Comparison of ENCODE assay signal across 20 cellular contexts in the genomic region with DNA sequence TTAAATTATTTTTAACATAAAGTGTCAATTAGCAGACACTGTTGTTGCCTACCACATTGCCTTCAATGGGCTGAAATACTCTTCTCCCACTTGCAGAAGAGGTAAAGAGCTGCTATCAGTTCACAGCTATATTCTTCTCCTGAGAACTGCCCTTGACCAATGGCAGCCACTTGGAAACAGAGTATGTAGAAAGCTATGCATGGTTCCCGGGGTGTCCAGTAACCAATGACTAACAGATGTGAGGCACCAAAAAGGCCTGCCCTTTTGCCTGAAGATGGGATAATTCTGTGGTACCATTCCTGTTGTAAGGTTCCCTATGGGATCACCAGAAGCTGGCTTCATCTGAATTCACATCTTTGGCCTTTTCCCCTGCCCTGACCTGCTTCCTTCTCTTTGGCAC.
"Had no signal": no experiment of that assay in that cellular context is flagged by ENCODE, and none has a peak within 500 bp of the region (broad histone marks: within the 10 kb centered on the region; RNA-seq: fewer than 3 reads in every experiment).

No MANE protein-coding gene starts in this region.

- DNase-seq: effector memory CD4-positive, alpha-beta T cell; foreskin melanocyte; head of caudate nucleus; mammary epithelial cell; natural killer cell; nucleus accumbens; ovary; stimulated activated CD4-positive, alpha-beta T cell treated with anti-CD3 and anti-CD28 coated beads, Interleukin-2, amount 100 ng/mL, for 48 hours; stimulated activated CD8-positive, alpha-beta memory T cell treated with anti-CD3 and anti-CD28 coated beads, Interleukin-4, amount 100 ng/mL, for 48 hours; stimulated activated naive CD8-positive, alpha-beta T cell treated with anti-CD3 and anti-CD28 coated beads, Interleukin-15, Interleukin-2, amounts not matched to agents 100 U/mL and 50 U/mL, for 24 hours; thyroid gland; upper lobe of left lung; uterus had no signal

- H3K27me3 ChIP-seq: hepatocyte, ovary, right atrium auricular region, suprapubic skin, thyroid gland, upper lobe of left lung, uterus had no signal

- H3K9me3 ChIP-seq: ovary, right atrium auricular region, suprapubic skin, thyroid gland, upper lobe of left lung, uterus had no signal

- H3K79me2 ChIP-seq: hepatocyte had no signal

- ATAC-seq: esophagus mucosa; left lobe of liver; natural killer cell; stimulated activated effector memory CD8-positive, alpha-beta T cell treated with anti-CD3 and anti-CD28 coated beads, Interleukin-12 subunit alpha, Interleukin-12 subunit beta, amount 100 ng/mL, for 72 hours; stimulated activated naive CD8-positive, alpha-beta T cell treated with anti-CD3 and anti-CD28 coated beads, Interleukin-15, Interleukin-2, amounts not matched to agents 100 U/mL and 50 U/mL, for 24 hours had no signal

- H3K4me3 ChIP-seq: hepatocyte, ovary, right atrium auricular region, smooth muscle cell, suprapubic skin, thyroid gland, upper lobe of left lung, uterus had no signal

- H3K36me3 ChIP-seq: ovary, right atrium auricular region, suprapubic skin, thyroid gland, upper lobe of left lung, uterus had no signal

- H3K4me1 ChIP-seq: right atrium auricular region, uterus had no signal

- H3K4me2 ChIP-seq: hepatocyte had no signal

- H3K27ac ChIP-seq: hepatocyte, ovary, right atrium auricular region, suprapubic skin, thyroid gland, upper lobe of left lung, uterus had no signal

- H2AFZ ChIP-seq: hepatocyte had no signal
